8 cellular contexts compared by ENCODE assay signal in the genomic region with DNA sequence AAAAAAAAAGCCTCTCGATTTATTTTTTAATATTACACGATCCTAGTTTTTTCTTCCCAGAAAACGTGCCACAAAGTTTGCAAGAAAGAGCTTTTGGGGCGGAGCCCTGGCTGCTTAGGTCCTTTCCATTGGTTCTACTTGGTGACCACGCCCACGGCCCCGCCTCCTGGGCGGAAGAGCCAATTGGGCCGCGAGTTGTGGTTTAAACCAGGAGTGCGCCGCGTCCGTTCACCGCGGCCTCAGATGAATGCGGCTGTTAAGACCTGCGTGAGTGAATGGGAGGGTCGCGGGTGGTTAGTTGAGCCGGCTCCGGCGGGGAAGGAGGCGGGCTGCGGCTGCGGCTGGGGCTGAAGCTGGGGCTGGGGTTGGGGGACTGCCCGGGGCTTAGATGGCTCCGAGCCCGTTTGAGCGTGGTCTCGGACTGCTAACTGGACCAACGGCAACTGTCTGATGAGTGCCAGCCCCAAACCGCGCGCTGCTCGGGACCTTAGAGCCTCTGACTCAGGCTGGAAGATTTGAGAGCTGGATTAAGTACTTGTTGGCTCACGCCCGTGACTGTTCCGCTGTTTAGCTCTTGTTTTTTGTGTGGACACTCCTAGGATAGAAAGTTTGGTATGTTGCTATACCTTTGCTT. TPM values are rescaled to one million over a fixed set of nuclear protein-coding genes. Genes with fewer than 3 reads are reported as not detected.
A peak's percentile ranks its signal among the peaks of the same experiment; 100 is the strongest.
DNase-seq lines count a peak whose midpoint lies in the region; ATAC-seq, FAIRE-seq and TF ChIP-seq lines count a peak whose summit lies in the region.

A gene (plus strand): TSS at position 231 of the 634 bp plus-strand sequence. CDS start 458 bp downstream, outside the sequence.

- FAIRE-seq in GM12892 (lab: Jason Lieb, UNC): peak; percentile 99

- H3K27me3 Mint-ChIP-seq in T-cell (no peaks in the 10 kb centered on the region), progenitor cell of endocrine pancreas (no peaks in the 10 kb centered on the region)

- H3K36me3 ChIP-seq in adipocyte (ENCODE audit: control insufficient read depth, insufficient read depth, low read length, severe bottlenecking) (no peaks in the 10 kb centered on the region), heart right ventricle (no peaks in the 10 kb centered on the region)

- H3K4me3 ChIP-seq in adipocyte (ENCODE audit: low read length): peak within 1 kb of the TSS; percentile 84
- H3K4me3 ChIP-seq in heart right ventricle: peak within 1 kb of the TSS; percentile 15 to 75 (median 62)

- peaks cover 27% of the 10 kb centered on the region for H3K4me1 ChIP-seq in adipocyte (ENCODE audit: control insufficient read depth, insufficient read depth, low read length)
- peaks cover 0 to 57% (median 27%) of the 10 kb centered on the region in 9 donors for H3K4me1 ChIP-seq in heart right ventricle

- H3K4me3 Mint-ChIP-seq in T-cell: peak within 1 kb of the TSS; percentile 92 to 95 (median 93)
- H3K4me3 Mint-ChIP-seq in progenitor cell of endocrine pancreas (ENCODE audit: low read depth): peak within 1 kb of the TSS; percentile 91

- peak within 1 kb of the TSS in 4 of 10 donors; percentile 6 to 80 (median 36) for H3K27ac ChIP-seq in heart right ventricle

- CTCF ChIA-PET in T-cell (lab: Charles Lee): interaction anchor here (0.6 to 5.3 kb wide), 10 partner anchors 16 to 415 kb away, joined by 3 to 79 read pairs (median 3); no protein-coding TSS in a partner anchor

- POLR2A ChIA-PET in T-cell (lab: Charles Lee): interaction anchor here (0.6 to 1.1 kb wide), 11 partner anchors 16 to 1292 kb away, joined by 3 to 6 read pairs (median 3); no protein-coding TSS in a partner anchor

- no peaks in the 10 kb centered on the region for H3K27me3 ChIP-seq in adipocyte (replicated peaks; ENCODE audit: control insufficient read depth, insufficient read depth, low read length)
- no peaks in the 10 kb centered on the region for H3K27me3 ChIP-seq in heart right ventricle

- peak within 1 kb of the TSS; percentile 79 for H3K9ac ChIP-seq in adipocyte (ENCODE audit: low read length)

- peak; percentile 66 for DNase-seq in GM12892 (ENCODE audit: insufficient read length)
- DNase-seq in NCI-H1436 (lab: John Stamatoyannopoulos, UW): peak; percentile 96
- DNase-seq in T-cell: peak; percentile 78 to 92 (median 87)
- peak; percentile 99 for DNase-seq in adipocyte (ENCODE audit: low read depth)
- peak; percentile 94 to 95 for DNase-seq in heart right ventricle
- DNase-seq in progenitor cell of endocrine pancreas (ENCODE audit: low spot score, unreplicated experiment): peak; percentile 86
- DNase-seq in ureter (ENCODE audit: low spot score): peak; percentile 95

- peaks cover 3% of the 10 kb centered on the region for H3K36me3 Mint-ChIP-seq in T-cell
- peaks cover 2% of the 10 kb centered on the region for H3K36me3 Mint-ChIP-seq in progenitor cell of endocrine pancreas (ENCODE audit: insufficient read depth)

- H3K4me1 Mint-ChIP-seq in T-cell (peaks cover 73 to 82% (median 76%) of the 10 kb centered on the region in 3 donors), progenitor cell of endocrine pancreas (ENCODE audit: low read depth) (peaks cover 32% of the 10 kb centered on the region)

- no peak for TF ChIP-seq CTCF in heart right ventricle (IDR thresholded peaks at IDR 0.05)
- TF ChIP-seq CTCF in progenitor cell of endocrine pancreas (IDR thresholded peaks at IDR 0.05; ENCODE audit: unreplicated experiment): no peak

- intact Hi-C loops in heart right ventricle (cut with DNase I): no loop called here

- H3K9me3 Mint-ChIP-seq in T-cell: no peaks in the 10 kb centered on the region
- no peaks in the 10 kb centered on the region for H3K9me3 Mint-ChIP-seq in progenitor cell of endocrine pancreas (ENCODE audit: low read depth)

- 1% methylated on average over 39 of the region's 39 CpGs for WGBS in heart right ventricle, 2 donors

- H3K9me3 ChIP-seq in adipocyte (ENCODE audit: control insufficient read depth, low read length) (no peaks in the 10 kb centered on the region), heart right ventricle (no peaks in the 10 kb centered on the region)

- peak within 1 kb of the TSS; percentile 89 to 94 for H3K27ac Mint-ChIP-seq in T-cell
- peak within 1 kb of the TSS; percentile 39 for H3K27ac Mint-ChIP-seq in progenitor cell of endocrine pancreas

- ATAC-seq in HG02840 (IDR thresholded peaks at IDR 0.05; ENCODE audit: low FRiP score, unreplicated experiment): peak; percentile 68
- ATAC-seq in T-cell (replicated peaks in 1 of 4): peak; percentile 76 to 79 (median 78)
- peak; percentile 83 to 91 (median 88) for ATAC-seq in heart right ventricle

- peak; percentile 79; the same call in 1 of the 2 replicates for TF ChIP-seq POLR2A in GM12892 (IDR thresholded peaks at IDR 0.05; ENCODE audit: low read depth, low read length)

RNA-seq across cellular contexts. Expression of the gene that starts here (rescaled TPM):
- polyA plus RNA-seq in GM12892 (2012; ENCODE audit: missing spikeins): 184 TPM
- total RNA-seq in T-cell (10 to 100 TPM in 2 of 5 donors, 1 to 10 TPM in 3; 6.6 to 16.5 (median 8.8) TPM), heart right ventricle (10 to 100 TPM in 1 of 10 donors, 1 to 10 TPM in 4, under 1 TPM in 4, not detected in 1; 0.32 to 17.5 (median 1.4) TPM), progenitor cell of endocrine pancreas (48.2 and 50.0 TPM in 2 replicates), ureter (2.6 TPM)
- 1 to 10 TPM; 2.6 to 8.7 TPM for polyA plus RNA-seq in heart right ventricle
